In genomic region chr11:72085836-72086475, GRCh38 we compare ENCODE assay signal across 13 cellular contexts. TPM values are rescaled to one million over a fixed set of nuclear protein-coding genes. Genes with fewer than 3 reads are reported as not detected.
DNase-seq lines count a peak whose midpoint lies in the region; ATAC-seq lines count a peak whose summit lies in the region.
"Had no signal": no experiment of that assay in that cellular context is flagged by ENCODE, and none has a peak within 500 bp of the region (broad histone marks: within the 10 kb centered on the region; RNA-seq: fewer than 3 reads in every experiment).

No MANE protein-coding gene starts in this region.

- no peak overlapping the region for H2BK15ac ChIP-seq in mesenchymal stem cell (ENCODE audit: low read depth, poor library complexity, severe bottlenecking)

- H4K91ac ChIP-seq in mesenchymal stem cell (ENCODE audit: low read length), result no peak overlapping the region

- peak in 1 of 2 donors; percentile 20 for ATAC-seq in activated T-cell treated with anti-CD3 and anti-CD28 coated beads, Interleukin-2, amount 50 U/mL, for 72 hours (replicated peaks in 1 of 2)
- no peak for ATAC-seq in HG02970 (IDR thresholded peaks at IDR 0.05; ENCODE audit: low FRiP score, unreplicated experiment)
- ATAC-seq in effector memory CD8-positive, alpha-beta T cell (replicated peaks), result no peak

- H3K4me1 Mint-ChIP-seq in activated T-cell treated with anti-CD3 and anti-CD28 coated beads, Interleukin-2, amount 50 U/mL, for 72 hours (ENCODE audit: low read depth), result peaks cover 23% of the 10 kb centered on the region
- peaks cover 6% of the 10 kb centered on the region in 2 donors for H3K4me1 Mint-ChIP-seq in effector memory CD8-positive, alpha-beta T cell (ENCODE audit: low read depth in 2 of 2)

- H3K9ac ChIP-seq in mesenchymal stem cell (ENCODE audit: low read length), result no peak overlapping the region

- H3K4me3 ChIP-seq in mesenchymal stem cell (ENCODE audit: insufficient read depth in 1 of 2, low read depth in 1 of 2, low read length in 2 of 2), result no peak overlapping the region
- H3K4me3 ChIP-seq: tibial nerve had no signal

- no peak overlapping the region for H3K14ac ChIP-seq in mesenchymal stem cell (ENCODE audit: low read length in 2 of 2)

- H2AFZ ChIP-seq in mesenchymal stem cell (ENCODE audit: low read depth, low read length), result no peak overlapping the region

- no peak overlapping the region for H2BK120ac ChIP-seq in mesenchymal stem cell (ENCODE audit: low read depth, low read length)

- H3K23ac ChIP-seq in mesenchymal stem cell (ENCODE audit: low read length in 2 of 2), result no peak overlapping the region

- H3K4me3 Mint-ChIP-seq in activated T-cell treated with anti-CD3 and anti-CD28 coated beads, Interleukin-2, amount 50 U/mL, for 72 hours, result peak overlapping the region in 1 of 2 donors; percentile 12
- H3K4me3 Mint-ChIP-seq in effector memory CD8-positive, alpha-beta T cell, result no peak overlapping the region

- no peak for DNase-seq in activated T-cell treated with anti-CD3 and anti-CD28 coated beads, Interleukin-2, amount 50 U/mL, for 72 hours
- DNase-seq in activated T-cell treated with anti-CD3 and anti-CD28 coated beads, Interleukin-2, amount 50 U/mL, for 1 hour, result no peak
- DNase-seq in NCI-H82 (lab: John Stamatoyannopoulos, UW) (peak; percentile 28), hippocampal formation (lab: John Stamatoyannopoulos, UW) (peak; percentile 43 to 73), mesenchymal stem cell (no peak)
- DNase-seq in effector memory CD8-positive, alpha-beta T cell, result no peak
- DNase-seq: activated CD4-positive, alpha-beta T cell treated with anti-CD3 and anti-CD28 coated beads for 48 hours; erythroblast; Right ventricle myocardium superior had no signal

- peaks cover 6 to 48% of the 10 kb centered on the region in 2 experiments for H3K36me3 ChIP-seq in mesenchymal stem cell (ENCODE audit: control insufficient read depth in 1 of 2, insufficient read depth in 2 of 2, low read depth in 1 of 2, low read length in 2 of 2)

- H3K4ac ChIP-seq in mesenchymal stem cell (ENCODE audit: low read depth in 1 of 2, low read length in 2 of 2), result no peak overlapping the region

- H3K27me3 Mint-ChIP-seq in activated T-cell treated with anti-CD3 and anti-CD28 coated beads, Interleukin-2, amount 50 U/mL, for 72 hours (ENCODE audit: low read depth), result no peaks in the 10 kb centered on the region
- no peaks in the 10 kb centered on the region for H3K27me3 Mint-ChIP-seq in effector memory CD8-positive, alpha-beta T cell

- no peaks in the 10 kb centered on the region for H3K27me3 ChIP-seq in mesenchymal stem cell (ENCODE audit: control insufficient read depth in 1 of 2, insufficient read depth in 1 of 2, low read length in 2 of 2)
- H3K27me3 ChIP-seq: tibial nerve had no signal

- no peaks in the 10 kb centered on the region for H3K9me3 ChIP-seq in mesenchymal stem cell (ENCODE audit: control insufficient read depth, low read length)
- H3K9me3 ChIP-seq: tibial nerve had no signal

- H3K4me2 ChIP-seq in mesenchymal stem cell (ENCODE audit: low read length, poor library complexity, severe bottlenecking), result no peak overlapping the region

- no peak overlapping the region for H2AK5ac ChIP-seq in mesenchymal stem cell (ENCODE audit: low read length, severe bottlenecking)

- no peak overlapping the region for H3K18ac ChIP-seq in mesenchymal stem cell (ENCODE audit: low read depth in 1 of 2, low read length in 2 of 2)

- peaks cover 21% of the 10 kb centered on the region for H3K79me1 ChIP-seq in mesenchymal stem cell (replicated peaks; ENCODE audit: low read length, poor library complexity, severe bottlenecking)

- H2BK12ac ChIP-seq in mesenchymal stem cell (ENCODE audit: low read length in 2 of 2), result no peak overlapping the region

- peak overlapping the region; percentile 90 for H3K27ac ChIP-seq in temporal lobe (ENCODE audit: low read depth, low read length)
- H3K27ac ChIP-seq in mesenchymal stem cell (ENCODE audit: low read length, poor library complexity, severe bottlenecking), result no peak overlapping the region
- H3K27ac ChIP-seq: HL-60 had no signal

- H2BK5ac ChIP-seq in mesenchymal stem cell (ENCODE audit: low read depth, low read length, poor library complexity, severe bottlenecking), result no peak overlapping the region

- peak overlapping the region; percentile 36 for H3K27ac Mint-ChIP-seq in activated T-cell treated with anti-CD3 and anti-CD28 coated beads, Interleukin-2, amount 50 U/mL, for 72 hours
- H3K27ac Mint-ChIP-seq in effector memory CD8-positive, alpha-beta T cell, result peak overlapping the region in 1 of 2 donors; percentile 13

- H3K4me1 ChIP-seq in mesenchymal stem cell (ENCODE audit: control insufficient read depth, insufficient read depth, low read depth, low read length), result peaks cover 3% of the 10 kb centered on the region

- H4K8ac ChIP-seq in mesenchymal stem cell (ENCODE audit: low read length), result no peak overlapping the region

- no peaks in the 10 kb centered on the region for H3K9me3 Mint-ChIP-seq in activated T-cell treated with anti-CD3 and anti-CD28 coated beads, Interleukin-2, amount 50 U/mL, for 72 hours
- H3K9me3 Mint-ChIP-seq in effector memory CD8-positive, alpha-beta T cell, result no peaks in the 10 kb centered on the region

- H3K36me3 Mint-ChIP-seq in activated T-cell treated with anti-CD3 and anti-CD28 coated beads, Interleukin-2, amount 50 U/mL, for 72 hours (ENCODE audit: insufficient read depth in 2 of 2), result peaks cover 0 to 3% of the 10 kb centered on the region in 2 donors
- peaks cover 4% of the 10 kb centered on the region for H3K36me3 Mint-ChIP-seq in effector memory CD8-positive, alpha-beta T cell (ENCODE audit: insufficient read depth)

- WGBS in mesenchymal stem cell, result 100% methylated on average over 1 of the region's 1 CpG

RNA-seq across cellular contexts. Expression of gene LRRC51, which starts 5.3 kb away (rescaled TPM):
- total RNA-seq in activated T-cell treated with anti-CD3 and anti-CD28 coated beads, Interleukin-2, amount 50 U/mL, for 72 hours, result 1 to 10 TPM; 4.6 to 6.3 TPM
- total RNA-seq in temporal lobe, result 5.7 TPM
- polyA plus RNA-seq in mesenchymal stem cell (2013, experiment 1 of 2), result 3.2 TPM
- 3.9 TPM for polyA plus RNA-seq in mesenchymal stem cell (2013, experiment 2 of 2)

RNA-seq across cellular contexts. Expression of gene NUMA1, which starts 5.6 kb away (rescaled TPM):
- 100 to 1,000 TPM; 156 to 163 TPM for total RNA-seq in activated T-cell treated with anti-CD3 and anti-CD28 coated beads, Interleukin-2, amount 50 U/mL, for 72 hours
- total RNA-seq in temporal lobe, result 110 TPM
- 54.5 TPM for polyA plus RNA-seq in mesenchymal stem cell (2013, experiment 1 of 2)
- 49.1 TPM for polyA plus RNA-seq in mesenchymal stem cell (2013, experiment 2 of 2)

RNA-seq across cellular contexts. Expression of gene LAMTOR1, which starts 17.1 kb away (rescaled TPM):
- 10 to 100 TPM; 43.7 to 49.9 TPM for total RNA-seq in activated T-cell treated with anti-CD3 and anti-CD28 coated beads, Interleukin-2, amount 50 U/mL, for 72 hours
- 34.4 TPM for total RNA-seq in temporal lobe
- 135 TPM for polyA plus RNA-seq in mesenchymal stem cell (2013, experiment 1 of 2)
- 137 TPM for polyA plus RNA-seq in mesenchymal stem cell (2013, experiment 2 of 2)

RNA-seq across cellular contexts. Expression of gene TOMT, which starts 19.8 kb away (rescaled TPM):
- total RNA-seq in activated T-cell treated with anti-CD3 and anti-CD28 coated beads, Interleukin-2, amount 50 U/mL, for 72 hours, result not detected
- total RNA-seq in temporal lobe, result not detected
- polyA plus RNA-seq in mesenchymal stem cell (2013, experiment 1 of 2), result not detected
- polyA plus RNA-seq in mesenchymal stem cell (2013, experiment 2 of 2), result not detected
- total RNA-seq: Right ventricle myocardium superior, tibial nerve had no signal

RNA-seq across cellular contexts. Expression of gene ANAPC15, which starts 26.5 kb away (rescaled TPM):
- total RNA-seq in activated T-cell treated with anti-CD3 and anti-CD28 coated beads, Interleukin-2, amount 50 U/mL, for 72 hours, result 10 to 100 TPM; 63.8 to 79.8 TPM
- total RNA-seq in temporal lobe, result 12.5 TPM
- polyA plus RNA-seq in mesenchymal stem cell (2013, experiment 1 of 2), result 35.1 TPM
- 36.7 TPM for polyA plus RNA-seq in mesenchymal stem cell (2013, experiment 2 of 2)

Comparison
In these comparisons a context has a peak if more than half of its experiments do, and no peak if none do; other contexts are left out.
1. DNase-seq: peak in NCI-H82 (single experiment) and hippocampal formation (2 of 2); none in activated T-cell treated with anti-CD3 and anti-CD28 coated beads, Interleukin-2, amount 50 U/mL, for 72 hours (0 of 2), activated T-cell treated with anti-CD3 and anti-CD28 coated beads, Interleukin-2, amount 50 U/mL, for 1 hour (single experiment), mesenchymal stem cell (single experiment) and effector memory CD8-positive, alpha-beta T cell (0 of 3).